19 cellular contexts compared by ENCODE assay signal in genomic region chr19:47711652-47712239, GRCh38.
"Had no signal": no experiment of that assay in that cellular context is flagged by ENCODE, and none has a peak within 500 bp of the region (broad histone marks: within the 10 kb centered on the region; RNA-seq: fewer than 3 reads in every experiment).

No MANE protein-coding gene starts in this region.

- H3K4me3 ChIP-seq: body of pancreas, ovary had no signal

- H3K9me3 ChIP-seq: body of pancreas, ovary had no signal

- H3K4me1 Mint-ChIP-seq: neural crest cell had no signal

- H3K36me3 ChIP-seq: ovary had no signal

- H3K27ac ChIP-seq: body of pancreas, ovary had no signal

- H3K9me3 Mint-ChIP-seq: activated T-cell treated with anti-CD3 and anti-CD28 coated beads, Interleukin-2, amount 50 U/mL, for 24 hours; central memory CD8-positive, alpha-beta T cell; stimulated activated effector memory CD8-positive, alpha-beta T cell treated with anti-CD3 and anti-CD28 coated beads, Interleukin-12 subunit alpha, Interleukin-12 subunit beta, amount 100 ng/mL, for 72 hours had no signal

- FAIRE-seq: TTC549, urothelium cell line had no signal

- DNase-seq: activated CD4-positive, alpha-beta T cell treated with anti-CD3 and anti-CD28 coated beads, Interleukin-2, amount 50 U/mL, for 4 hours; activated CD4-positive, CD25-positive, alpha-beta regulatory T cell; activated effector memory CD4-positive, alpha-beta T cell treated with anti-CD3 and anti-CD28 coated beads, Interleukin-2, amount 50 U/mL, for 16 hours; activated T-cell treated with anti-CD3 and anti-CD28 coated beads, Interleukin-2, amount 50 U/mL, for 24 hours; amniotic stem cell; body of pancreas; cortex of kidney; effector CD4-positive, alpha-beta T cell; foreskin melanocyte; head of caudate nucleus; ovary; stimulated activated CD4-positive, alpha-beta T cell treated with anti-CD3 and anti-CD28 coated beads, Interleukin-12 subunit alpha, Interleukin-12 subunit beta, amount 100 ng/mL, for 4 hours; SW 1271 had no signal

- H3K27ac Mint-ChIP-seq: activated naive CD8-positive, alpha-beta T cell; activated T-cell treated with anti-CD3 and anti-CD28 coated beads, Interleukin-2, amount 50 U/mL, for 24 hours; stimulated activated effector memory CD8-positive, alpha-beta T cell treated with anti-CD3 and anti-CD28 coated beads, Interleukin-12 subunit alpha, Interleukin-12 subunit beta, amount 100 ng/mL, for 72 hours had no signal

- H3K36me3 Mint-ChIP-seq: activated naive CD8-positive, alpha-beta T cell; stimulated activated effector memory CD8-positive, alpha-beta T cell treated with anti-CD3 and anti-CD28 coated beads, Interleukin-12 subunit alpha, Interleukin-12 subunit beta, amount 100 ng/mL, for 72 hours had no signal

- H3K27me3 ChIP-seq: body of pancreas, ovary had no signal

- ATAC-seq: body of pancreas; stimulated activated effector memory CD8-positive, alpha-beta T cell treated with anti-CD3 and anti-CD28 coated beads, Interleukin-12 subunit alpha, Interleukin-12 subunit beta, amount 100 ng/mL, for 72 hours had no signal

- H3K4me3 Mint-ChIP-seq: activated naive CD8-positive, alpha-beta T cell; activated T-cell treated with anti-CD3 and anti-CD28 coated beads, Interleukin-2, amount 50 U/mL, for 24 hours; central memory CD8-positive, alpha-beta T cell; neural crest cell; stimulated activated effector memory CD8-positive, alpha-beta T cell treated with anti-CD3 and anti-CD28 coated beads, Interleukin-12 subunit alpha, Interleukin-12 subunit beta, amount 100 ng/mL, for 72 hours had no signal
